ENCODE assay signal across 8 cellular contexts in genomic region chr11:74453373-74453975, GRCh38. TPM values are rescaled to one million over a fixed set of nuclear protein-coding genes. Genes with fewer than 3 reads are reported as not detected.
DNase-seq lines count a peak whose midpoint lies in the region; ATAC-seq and TF ChIP-seq lines count a peak whose summit lies in the region.

No MANE protein-coding gene starts in this region.

- no peak overlapping the region for H3K27ac Mint-ChIP-seq in memory B cell

- H3K4me3 ChIP-seq in dorsolateral prefrontal cortex = no peak overlapping the region

- peak; percentile 28 to 80 (median 66) for TF ChIP-seq CTCF in dorsolateral prefrontal cortex (IDR thresholded peaks at IDR 0.05 in 54 of 56, conservative IDR thresholded peaks at IDR 0.05 in 2 of 56; ENCODE audit: low read depth in 1 of 56, partially characterized antibody in 56 of 56)

- DNase-seq in AML-193 (lab: John Stamatoyannopoulos, UW) (peak; percentile 51 to 65), HCEC 1CT (peak; percentile 34), NCI-H748 (lab: John Stamatoyannopoulos, UW; ENCODE audit: unreplicated experiment) (peak; percentile 76), dorsolateral prefrontal cortex (peak in 8 of 10 donors; percentile 16 to 58 (median 45)), memory B cell (ENCODE audit: low spot score in 2 of 2) (peak; percentile 29 to 53)
- DNase-seq in activated CD4-positive, alpha-beta T cell treated with anti-CD3 and anti-CD28 coated beads, Interleukin-2, amount 50 U/mL, for 1 hour = peak; percentile 60
- DNase-seq in stimulated activated CD8-positive, alpha-beta memory T cell treated with anti-CD3 and anti-CD28 coated beads, Interleukin-4, amount 100 ng/mL, for 24 hours (ENCODE audit: low read depth) = peak; percentile 28

- peaks cover 9% of the 10 kb centered on the region for H3K27me3 Mint-ChIP-seq in memory B cell

- no peak overlapping the region for H3K27ac ChIP-seq in dorsolateral prefrontal cortex

- intact Hi-C loops in dorsolateral prefrontal cortex (cut with DNase I) = loop anchor here (5.0 to 10.0 kb wide), 2 partner anchors 119 to 199 kb away; no protein-coding TSS in a partner anchor

- H3K36me3 Mint-ChIP-seq in memory B cell = no peaks in the 10 kb centered on the region

- no peaks in the 10 kb centered on the region for H3K9me3 Mint-ChIP-seq in memory B cell

- peaks cover 6% of the 10 kb centered on the region for H3K4me1 Mint-ChIP-seq in memory B cell

- H3K4me3 Mint-ChIP-seq in memory B cell = no peak overlapping the region

- H3K27me3 ChIP-seq in dorsolateral prefrontal cortex = no peaks in the 10 kb centered on the region

- ATAC-seq in memory B cell (ENCODE audit: low read depth) (peak; percentile 47), GM18861 (IDR thresholded peaks at IDR 0.05; ENCODE audit: unreplicated experiment) (no peak)

RNA-seq across cellular contexts. Expression of gene KCNE3, which starts 13.9 kb away (rescaled TPM):
- 1 to 10 TPM in 118 of 120 experiments, under 1 TPM in 2; 0.82 to 7.7 (median 2.6) TPM for total RNA-seq in dorsolateral prefrontal cortex

RNA-seq across cellular contexts. Expression of gene LIPT2, which starts 40.0 kb away (rescaled TPM):
- 1 to 10 TPM in 116 of 120 experiments, under 1 TPM in 2, not detected in 2; 0.65 to 8.6 (median 2.9) TPM for total RNA-seq in dorsolateral prefrontal cortex

RNA-seq across cellular contexts. Expression of gene PGM2L1, which starts 55.2 kb away (rescaled TPM):
- 100 to 1,000 TPM in 12 of 120 experiments, 10 to 100 TPM in 108; 26.3 to 120 (median 74.7) TPM for total RNA-seq in dorsolateral prefrontal cortex
